Comparison of ENCODE assay signal across 37 cellular contexts in genomic region chr2:44884231-44884630, GRCh38. TPM values are rescaled to one million over a fixed set of nuclear protein-coding genes. Genes with fewer than 3 reads are reported as not detected.
"Had no signal": no experiment of that assay in that cellular context is flagged by ENCODE, and none has a peak within 500 bp of the region (broad histone marks: within the 10 kb centered on the region; RNA-seq: fewer than 3 reads in every experiment).

No MANE protein-coding gene starts in this region.

- H3K36me3 ChIP-seq: MG63 had no signal

- H3K4me3 ChIP-seq: MG63 had no signal

- H3K9me3 ChIP-seq: MG63 had no signal

- DNase-seq: MG63, MM.1S, MV-4-11, NCI-H1048, NCI-H1092, NCI-H1092 treated with DMSO at 0.1 percent for 48 hours, NCI-H1105, NCI-H1105 treated with DMSO at 0.1 percent for 48 hours, NCI-H1417, NCI-H1417 treated with DMSO at 0.1 percent for 48 hours, NCI-H1436, NCI-H1436 treated with DMSO at 0.1 percent for 48 hours, NCI-H146, NCI-H1694, NCI-H1694 treated with DMSO at 0.1 percent for 48 hours, NCI-H187, NCI-H187 treated with DMSO at 0.1 percent for 48 hours, NCI-H1930, NCI-H2029, NCI-H2029 treated with DMSO at 0.1 percent for 48 hours, NCI-H2081, NCI-H2081 treated with DMSO at 0.1 percent for 48 hours, NCI-H2107, NCI-H2171, NCI-H2171 treated with DMSO at 0.1 percent for 48 hours, NCI-H2227 treated with DMSO at 0.1 percent for 48 hours, NCI-H226, NCI-H345, NCI-H446, NCI-H446 treated with DMSO at 0.1 percent for 48 hours, NCI-H510A, NCI-H524, NCI-H524 treated with DMSO at 0.1 percent for 48 hours, NCI-H526 had no signal

- H3K27me3 ChIP-seq: MG63 had no signal

RNA-seq across cellular contexts. Expression of gene SIX3, which starts 57.3 kb away (rescaled TPM):
- total RNA-seq: LHCN-M2, M059J, MCF 10A had no signal
